Comparison of ENCODE assay signal across 15 cellular contexts in the genomic region with DNA sequence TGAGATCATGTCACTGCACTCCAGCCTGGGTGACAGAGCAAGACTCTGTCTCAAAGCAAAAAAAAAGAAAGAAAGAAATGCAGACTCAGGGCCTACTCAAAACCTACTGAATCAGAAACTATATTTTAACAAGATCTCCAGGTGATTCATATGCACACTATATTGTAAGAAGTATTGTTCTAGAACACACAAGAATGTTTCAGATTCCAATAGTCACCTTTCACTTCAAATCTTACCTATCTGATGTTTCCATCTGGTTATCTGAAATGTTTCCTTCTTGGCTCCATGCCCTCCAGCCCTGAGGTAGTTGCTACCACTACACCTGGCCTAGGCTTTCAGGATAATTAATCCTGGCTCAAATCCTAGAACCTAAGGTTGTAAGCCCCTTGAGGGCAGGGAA. TPM values are rescaled to one million over a fixed set of nuclear protein-coding genes. Genes with fewer than 3 reads are reported as not detected.
A peak's percentile ranks its signal among the peaks of the same experiment; 100 is the strongest.
DNase-seq lines count a peak whose midpoint lies in the region; ATAC-seq, FAIRE-seq and TF ChIP-seq lines count a peak whose summit lies in the region.
"Had no signal": no experiment of that assay in that cellular context is flagged by ENCODE, and none has a peak within 500 bp of the region (broad histone marks: within the 10 kb centered on the region; RNA-seq: fewer than 3 reads in every experiment).

No MANE protein-coding gene starts in this region.

- H3K4me1 ChIP-seq in PC-3 (ENCODE audit: insufficient read depth, low read length) (no peaks in the 10 kb centered on the region), keratinocyte (ENCODE audit: control insufficient read depth, extremely low read depth, insufficient read depth, low read length) (peaks cover 14% of the 10 kb centered on the region), GM23338 (ENCODE audit: insufficient read depth) (no peaks in the 10 kb centered on the region)
- H3K4me1 ChIP-seq: A549, BE2C had no signal

- dilution Hi-C loops in keratinocyte (cut with MboI; ENCODE audit: extremely low pct_ligation_motif_present, low sequenced_read_pairs), result no loop called here

- H3K9me2 ChIP-seq in PC-3 (replicated peaks; ENCODE audit: low read length), result no peaks in the 10 kb centered on the region
- peaks cover 5% of the 10 kb centered on the region for H3K9me2 ChIP-seq in GM23338 (ENCODE audit: insufficient read depth)

- intact Hi-C loops in PC-3 (cut with micrococcal nuclease), result no loop called here

- ATAC-seq in PC-3, result no peak
- ATAC-seq in activated T-helper 17 cell treated with anti-CD3 and anti-CD28 coated beads, Interleukin-2, amount 50 U/mL, for 72 hours (replicated peaks), result peak; percentile 45
- ATAC-seq in stimulated activated naive B cell treated with anti-CD40 and anti-IgM and Interleukin-4, amounts not matched to agents 10 μg/mL and 1 μg/mL and 100 μg/mL, for 72 hours (replicated peaks), result no peak
- no peak for ATAC-seq in HG02678 (IDR thresholded peaks at IDR 0.05; ENCODE audit: unreplicated experiment)
- ATAC-seq in GM23338, result no peak
- ATAC-seq: A549, HCT116 had no signal

- H3K9me3 Mint-ChIP-seq in activated T-helper 17 cell treated with anti-CD3 and anti-CD28 coated beads, Interleukin-2, amount 50 U/mL, for 72 hours, result no peaks in the 10 kb centered on the region
- H3K9me3 Mint-ChIP-seq in stimulated activated naive B cell treated with anti-CD40 and anti-IgM and Interleukin-4, amounts not matched to agents 10 μg/mL and 1 μg/mL and 100 μg/mL, for 72 hours, result no peaks in the 10 kb centered on the region
- no peaks in the 10 kb centered on the region for H3K9me3 Mint-ChIP-seq in GM23338

- H3K4me3 ChIP-seq in PC-3 (ENCODE audit: low read length) (no peak overlapping the region), keratinocyte (ENCODE audit: control insufficient read depth in 2 of 3, extremely low read depth in 1 of 3, insufficient read depth in 2 of 3, low read depth in 1 of 3, low read length in 3 of 3) (no peak overlapping the region), GM23338 (no peak overlapping the region)
- H3K4me3 ChIP-seq: A549 had no signal

- H4K20me1 ChIP-seq in PC-3 (ENCODE audit: low read length) (no peaks in the 10 kb centered on the region), keratinocyte (ENCODE audit: control insufficient read depth, extremely low read depth, insufficient read depth, low read length) (no peaks in the 10 kb centered on the region), GM23338 (replicated peaks; ENCODE audit: insufficient read depth) (no peaks in the 10 kb centered on the region)

- H2AFZ ChIP-seq in PC-3 (ENCODE audit: low read length) (no peak overlapping the region), keratinocyte (ENCODE audit: control insufficient read depth, low read length) (no peak overlapping the region), GM23338 (no peak overlapping the region)

- H3K79me2 ChIP-seq in PC-3 (ENCODE audit: low read length) (no peaks in the 10 kb centered on the region), keratinocyte (ENCODE audit: control insufficient read depth, insufficient read depth, low read length) (no peaks in the 10 kb centered on the region), GM23338 (replicated peaks; ENCODE audit: insufficient read depth) (no peaks in the 10 kb centered on the region)

- no TSS peak for BruUV-seq in PC-3 (replicated peaks; lab: Mats Ljungman, UMichigan)

- H3K4me2 ChIP-seq in PC-3 (ENCODE audit: low read length), result no peak overlapping the region
- H3K4me2 ChIP-seq in keratinocyte (ENCODE audit: control insufficient read depth, extremely low read depth, insufficient read depth, low read depth, low read length), result no peak overlapping the region
- no peak overlapping the region for H3K4me2 ChIP-seq in GM23338
- H3K4me2 ChIP-seq: A549 had no signal

- CTCF ChIA-PET in PC-3 (lab: Charles Lee), result no interaction called here

- no peaks in the 10 kb centered on the region for H3F3A ChIP-seq in PC-3 (ENCODE audit: low read length, unreplicated experiment)
- no peaks in the 10 kb centered on the region for H3F3A ChIP-seq in GM23338 (replicated peaks; ENCODE audit: low read depth)

- POLR2A ChIA-PET in PC-3 (lab: Charles Lee; ENCODE audit: unreplicated experiment), result no interaction called here

- H3K4me3 Mint-ChIP-seq in activated T-helper 17 cell treated with anti-CD3 and anti-CD28 coated beads, Interleukin-2, amount 50 U/mL, for 72 hours, result no peak overlapping the region
- no peak overlapping the region for H3K4me3 Mint-ChIP-seq in stimulated activated naive B cell treated with anti-CD40 and anti-IgM and Interleukin-4, amounts not matched to agents 10 μg/mL and 1 μg/mL and 100 μg/mL, for 72 hours
- H3K4me3 Mint-ChIP-seq in GM23338, result no peak overlapping the region
- H3K4me3 Mint-ChIP-seq: CD4-positive, alpha-beta memory T cell had no signal

- H3K27me3 Mint-ChIP-seq in activated T-helper 17 cell treated with anti-CD3 and anti-CD28 coated beads, Interleukin-2, amount 50 U/mL, for 72 hours, result peaks cover 18% of the 10 kb centered on the region
- no peaks in the 10 kb centered on the region for H3K27me3 Mint-ChIP-seq in stimulated activated naive B cell treated with anti-CD40 and anti-IgM and Interleukin-4, amounts not matched to agents 10 μg/mL and 1 μg/mL and 100 μg/mL, for 72 hours
- no peaks in the 10 kb centered on the region for H3K27me3 Mint-ChIP-seq in GM23338 (ENCODE audit: insufficient read depth, low read depth, poor library complexity)

- H3K36me3 ChIP-seq in PC-3 (ENCODE audit: low read depth, low read length), result no peaks in the 10 kb centered on the region
- no peaks in the 10 kb centered on the region for H3K36me3 ChIP-seq in keratinocyte (ENCODE audit: control insufficient read depth in 2 of 2, extremely low read depth in 1 of 2, insufficient read depth in 2 of 2, low read length in 2 of 2)
- no peaks in the 10 kb centered on the region for H3K36me3 ChIP-seq in GM23338 (ENCODE audit: insufficient read depth)
- H3K36me3 ChIP-seq: BE2C had no signal

- H3K9me1 ChIP-seq in keratinocyte (ENCODE audit: control insufficient read depth, extremely low read depth, insufficient read depth, low read length), result no peaks in the 10 kb centered on the region

- H3K27me3 ChIP-seq in PC-3 (ENCODE audit: low read length) (no peaks in the 10 kb centered on the region), keratinocyte (ENCODE audit: control insufficient read depth, extremely low read depth, insufficient read depth, low read length) (no peaks in the 10 kb centered on the region), GM23338 (ENCODE audit: insufficient read depth) (no peaks in the 10 kb centered on the region)
- H3K27me3 ChIP-seq: BE2C had no signal

- H3K9me3 ChIP-seq in PC-3 (ENCODE audit: low read length) (no peaks in the 10 kb centered on the region), keratinocyte (ENCODE audit: control insufficient read depth, low read depth, low read length) (no peaks in the 10 kb centered on the region)
- H3K9me3 ChIP-seq: A549, BE2C had no signal

- H3K27ac Mint-ChIP-seq in activated T-helper 17 cell treated with anti-CD3 and anti-CD28 coated beads, Interleukin-2, amount 50 U/mL, for 72 hours, result no peak overlapping the region
- H3K27ac Mint-ChIP-seq in stimulated activated naive B cell treated with anti-CD40 and anti-IgM and Interleukin-4, amounts not matched to agents 10 μg/mL and 1 μg/mL and 100 μg/mL, for 72 hours, result peak overlapping the region; percentile 63
- H3K27ac Mint-ChIP-seq in GM23338, result no peak overlapping the region
- H3K27ac Mint-ChIP-seq: CD4-positive, alpha-beta memory T cell had no signal

- TF ChIP-seq CTCF in PC-3 (conservative IDR thresholded peaks at IDR 0.05; ENCODE audit: low read depth, low read length) (no peak), keratinocyte (optimal IDR thresholded peaks at IDR 0.05 in 1 of 3, IDR thresholded peaks at IDR 0.05 in 1 of 3, conservative IDR thresholded peaks at IDR 0.05 in 1 of 3; ENCODE audit: extremely low read depth in 1 of 3, insufficient read depth in 2 of 3, low read length in 3 of 3) (no peak), GM23338 (conservative IDR thresholded peaks at IDR 0.05; ENCODE audit: low read depth in 2 of 2) (no peak)

- DNase-seq in PC-3, result peak; percentile 23
- DNase-seq in keratinocyte (ENCODE audit: low read depth, low spot score), result peak; percentile 19
- no peak for DNase-seq in stimulated activated naive B cell treated with anti-CD40 and anti-IgM and Interleukin-4, amounts not matched to agents 10 μg/mL and 1 μg/mL and 100 μg/mL, for 72 hours
- no peak for DNase-seq in GM23338 (ENCODE audit: low spot score)
- DNase-seq: BE2C; CD4-positive, alpha-beta memory T cell; COR-L47; GF-D8; IMR-90 had no signal

- H3K4me1 Mint-ChIP-seq in activated T-helper 17 cell treated with anti-CD3 and anti-CD28 coated beads, Interleukin-2, amount 50 U/mL, for 72 hours, result no peaks in the 10 kb centered on the region
- peaks cover 6 to 22% of the 10 kb centered on the region in 2 donors for H3K4me1 Mint-ChIP-seq in stimulated activated naive B cell treated with anti-CD40 and anti-IgM and Interleukin-4, amounts not matched to agents 10 μg/mL and 1 μg/mL and 100 μg/mL, for 72 hours
- 0 out of 3 replicates have a peak, but pooled peaks cover 3% of the 10 kb centered on the region for H3K4me1 Mint-ChIP-seq in GM23338
- H3K4me1 Mint-ChIP-seq: CD4-positive, alpha-beta memory T cell had no signal

- FAIRE-seq in keratinocyte (lab: Jason Lieb, UNC), result peak; percentile 29
- FAIRE-seq: A549, H54 had no signal

- H3K36me3 Mint-ChIP-seq in activated T-helper 17 cell treated with anti-CD3 and anti-CD28 coated beads, Interleukin-2, amount 50 U/mL, for 72 hours (ENCODE audit: low read depth), result no peaks in the 10 kb centered on the region
- H3K36me3 Mint-ChIP-seq in stimulated activated naive B cell treated with anti-CD40 and anti-IgM and Interleukin-4, amounts not matched to agents 10 μg/mL and 1 μg/mL and 100 μg/mL, for 72 hours, result no peaks in the 10 kb centered on the region
- H3K36me3 Mint-ChIP-seq in GM23338 (ENCODE audit: low read depth), result no peaks in the 10 kb centered on the region
- H3K36me3 Mint-ChIP-seq: CD4-positive, alpha-beta memory T cell had no signal

- no peak overlapping the region for H3K27ac ChIP-seq in PC-3 (ENCODE audit: low read length)
- no peak overlapping the region for H3K27ac ChIP-seq in keratinocyte (ENCODE audit: control insufficient read depth, insufficient read depth, low read length)
- no peak overlapping the region for H3K27ac ChIP-seq in GM23338 (ENCODE audit: low read depth)
- H3K27ac ChIP-seq: A549, C4-2B had no signal

- H3K9ac ChIP-seq in PC-3 (ENCODE audit: low read length), result no peak overlapping the region
- no peak overlapping the region for H3K9ac ChIP-seq in keratinocyte (ENCODE audit: control insufficient read depth, extremely low read depth, insufficient read depth, low read length)

RNA-seq across cellular contexts. Expression of a gene that starts 36.8 kb away (rescaled TPM):
- 30.5 and 33.7 TPM in 2 replicates for total RNA-seq in PC-3 (2014; rRNA removed)
- 10 to 100 TPM; 38.3 to 47.5 TPM for total RNA-seq in activated T-helper 17 cell treated with anti-CD3 and anti-CD28 coated beads, Interleukin-2, amount 50 U/mL, for 72 hours
- polyA plus RNA-seq in keratinocyte (44.8 to 87.8 TPM (median 81.5 TPM) in 3 replicates), GM23338 (2016; fragmentation: Nextera tagmentation; extraction: Ambion mirVana) (37.2 and 50.8 TPM in 2 replicates)
- 49.5 TPM for polyA plus RNA-seq in keratinocyte (2011; ENCODE audit: low read depth)
- polyA plus RNA-seq in keratinocyte (2011; cell fraction: cytosol; rRNA removed), result 59.0 and 96.6 TPM in 2 replicates
- polyA plus RNA-seq in keratinocyte (2011; cell fraction: nucleus; rRNA removed), result 37.6 and 42.4 TPM in 2 replicates
- 67.2 and 79.3 TPM in 2 replicates for polyA plus RNA-seq in keratinocyte (2012; ENCODE audit: low replicate concordance)
- 30.1 to 65.1 TPM (median 53.6 TPM) in 3 replicates for polyA minus RNA-seq in keratinocyte
- polyA minus RNA-seq in keratinocyte (2011; cell fraction: cytosol; rRNA and poly(A)+ RNA removed), result 72.1 TPM
- polyA minus RNA-seq in keratinocyte (2011; cell fraction: nucleus; rRNA and poly(A)+ RNA removed), result 34.4 and 58.8 TPM in 2 replicates
- total RNA-seq in GM23338 (2014; rRNA removed; shearing (Covaris generic)), result 67.8 and 70.2 TPM in 2 replicates

Comparison
In these comparisons a context has a peak if more than half of its experiments do, and no peak if none do; other contexts are left out.
1. DNase-seq: peak in PC-3 (single experiment) and keratinocyte (single experiment); none in stimulated activated naive B cell treated with anti-CD40 and anti-IgM and Interleukin-4, amounts not matched to agents 10 μg/mL and 1 μg/mL and 100 μg/mL, for 72 hours (single experiment) and GM23338 (single experiment).